Comparison of ENCODE assay signal across 12 cellular contexts in the genomic region with DNA sequence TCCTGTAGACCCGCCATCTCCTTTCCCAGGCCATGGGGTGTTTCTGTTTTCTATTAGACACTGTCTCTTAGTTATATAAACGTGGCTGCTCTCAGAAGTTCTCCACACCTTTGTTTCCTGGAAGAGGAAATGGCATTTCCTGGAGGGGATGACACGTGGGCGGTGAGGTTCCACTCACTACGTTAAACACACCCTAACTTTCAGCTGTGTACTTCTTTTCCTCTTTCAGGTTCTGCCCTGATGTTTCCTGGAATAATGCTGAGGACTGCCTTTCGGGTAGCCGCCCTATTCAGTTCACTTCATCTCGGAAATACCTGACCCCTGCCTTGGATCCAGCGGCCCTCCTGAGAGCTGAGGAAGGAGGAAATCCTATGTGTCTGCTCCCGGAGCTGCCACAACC. TPM values are rescaled to one million over a fixed set of nuclear protein-coding genes. Genes with fewer than 3 reads are reported as not detected.
A peak's percentile ranks its signal among the peaks of the same experiment; 100 is the strongest.
DNase-seq lines count a peak whose midpoint lies in the region; ATAC-seq and FAIRE-seq lines count a peak whose summit lies in the region.
"Had no signal": no experiment of that assay in that cellular context is flagged by ENCODE, and none has a peak within 500 bp of the region (broad histone marks: within the 10 kb centered on the region; RNA-seq: fewer than 3 reads in every experiment).

No MANE protein-coding gene starts in this region.

- ATAC-seq in GM18861 (IDR thresholded peaks at IDR 0.05; ENCODE audit: unreplicated experiment), result no peak
- ATAC-seq in HG03460 (IDR thresholded peaks at IDR 0.05; ENCODE audit: unreplicated experiment), result no peak

- H4K20me1 ChIP-seq in BLaER1 treated with 17β-estradiol and CSF1 and Interleukin-3, amounts not matched to agents 10 nM and 100 nM, result no peaks in the 10 kb centered on the region

- CTCF ChIA-PET in activated CD4-positive, alpha-beta T cell treated with anti-CD3 and anti-CD28 coated beads, Interleukin-2, amount 10 ng/mL, durations not matched to agents 7 days and 5 days (lab: Charles Lee), result interaction anchor here (0.7 to 1.2 kb wide), 4 partner anchors 9 to 83 kb away, joined by 3 to 4 read pairs (median 4); no protein-coding TSS in a partner anchor

- H3K4me1 Mint-ChIP-seq in activated CD4-positive, alpha-beta T cell treated with anti-CD3 and anti-CD28 coated beads, Interleukin-2, amount 10 ng/mL, durations not matched to agents 7 days and 5 days, result peaks cover 64% of the 10 kb centered on the region

- H3K36me3 ChIP-seq in BLaER1 treated with 17β-estradiol and CSF1 and Interleukin-3, amounts not matched to agents 10 nM and 100 nM, result peaks cover 0 to 43% (median 31%) of the 10 kb centered on the region in 11 experiments; a peak in 17 of 22 replicates

- H3K27me3 Mint-ChIP-seq in activated CD4-positive, alpha-beta T cell treated with anti-CD3 and anti-CD28 coated beads, Interleukin-2, amount 10 ng/mL, durations not matched to agents 7 days and 5 days, result no peaks in the 10 kb centered on the region

- no peak for FAIRE-seq in urothelium cell line (lab: Jason Lieb, UNC)
- FAIRE-seq: astrocyte, H54 had no signal

- DNase-seq in activated CD4-positive, alpha-beta T cell treated with anti-CD3 and anti-CD28 coated beads, Interleukin-2, amount 10 ng/mL, durations not matched to agents 7 days and 5 days, result peak; percentile 78
- DNase-seq in activated naive CD4-positive, alpha-beta T cell treated with anti-CD3 and anti-CD28 coated beads, Interleukin-2, amount 50 U/mL, for 16 hours, result peak; percentile 63
- DNase-seq in stimulated activated CD4-positive, alpha-beta T cell treated with anti-CD3 and anti-CD28 coated beads, Interleukin-1b, Interleukin-23, amount 100 ng/mL, for 48 hours, result peak; percentile 80
- no peak for DNase-seq in cerebellar cortex (ENCODE audit: low spot score)
- no peak for DNase-seq in urothelium cell line (ENCODE audit: low spot score)
- DNase-seq: 8988T had no signal

- peaks cover 0 to 13% (median 5%) of the 10 kb centered on the region in 11 experiments; a peak in 11 of 22 replicates for H3K27me3 ChIP-seq in BLaER1 treated with 17β-estradiol and CSF1 and Interleukin-3, amounts not matched to agents 10 nM and 100 nM

- H3K27ac ChIP-seq in BLaER1 treated with 17β-estradiol and CSF1 and Interleukin-3, amounts not matched to agents 10 nM and 100 nM, result no peak overlapping the region

- H3K9me3 Mint-ChIP-seq in activated CD4-positive, alpha-beta T cell treated with anti-CD3 and anti-CD28 coated beads, Interleukin-2, amount 10 ng/mL, durations not matched to agents 7 days and 5 days, result peaks cover 2% of the 10 kb centered on the region

- peak overlapping the region; percentile 97 for H3K27ac Mint-ChIP-seq in activated CD4-positive, alpha-beta T cell treated with anti-CD3 and anti-CD28 coated beads, Interleukin-2, amount 10 ng/mL, durations not matched to agents 7 days and 5 days

- H3K4me1 ChIP-seq in BLaER1 treated with 17β-estradiol and CSF1 and Interleukin-3, amounts not matched to agents 10 nM and 100 nM, result peaks cover 4 to 38% (median 32%) of the 10 kb centered on the region in 10 experiments; a peak in 19 of 20 replicates

- no peak overlapping the region for H3K4me3 ChIP-seq in BLaER1 treated with 17β-estradiol and CSF1 and Interleukin-3, amounts not matched to agents 10 nM and 100 nM
- H3K4me3 ChIP-seq: smooth muscle cell had no signal

- H3K36me3 Mint-ChIP-seq in activated CD4-positive, alpha-beta T cell treated with anti-CD3 and anti-CD28 coated beads, Interleukin-2, amount 10 ng/mL, durations not matched to agents 7 days and 5 days (ENCODE audit: low read depth), result peaks cover 83% of the 10 kb centered on the region

- POLR2A ChIA-PET in activated CD4-positive, alpha-beta T cell treated with anti-CD3 and anti-CD28 coated beads, Interleukin-2, amount 10 ng/mL, durations not matched to agents 7 days and 5 days (lab: Charles Lee), result no interaction called here

- H3K4me3 Mint-ChIP-seq in activated CD4-positive, alpha-beta T cell treated with anti-CD3 and anti-CD28 coated beads, Interleukin-2, amount 10 ng/mL, durations not matched to agents 7 days and 5 days, result peak overlapping the region; percentile 92

- H3K4me2 ChIP-seq in BLaER1 treated with 17β-estradiol and CSF1 and Interleukin-3, amounts not matched to agents 10 nM and 100 nM, result peak overlapping the region in 6 of 11 experiments; percentile 7 to 45 (median 18); a peak in 5 of 22 replicates
- H3K4me2 ChIP-seq: smooth muscle cell had no signal

- H3K9me3 ChIP-seq in BLaER1 treated with 17β-estradiol and CSF1 and Interleukin-3, amounts not matched to agents 10 nM and 100 nM (replicated peaks in 1 of 11), result no peaks in the 10 kb centered on the region

- H3K9ac ChIP-seq in BLaER1 treated with 17β-estradiol and CSF1 and Interleukin-3, amounts not matched to agents 10 nM and 100 nM, result no peak overlapping the region

RNA-seq across cellular contexts. Expression of a gene that starts 3.4 kb away (rescaled TPM):
- total RNA-seq in activated CD4-positive, alpha-beta T cell treated with anti-CD3 and anti-CD28 coated beads, Interleukin-2, amount 10 ng/mL, durations not matched to agents 7 days and 5 days, result 10 to 100 TPM; 62.6 to 69.5 TPM

Comparison
In these comparisons a context has a peak if more than half of its experiments do, and no peak if none do; other contexts are left out.
1. DNase-seq: peak in activated CD4-positive, alpha-beta T cell treated with anti-CD3 and anti-CD28 coated beads, Interleukin-2, amount 10 ng/mL, durations not matched to agents 7 days and 5 days (single experiment), activated naive CD4-positive, alpha-beta T cell treated with anti-CD3 and anti-CD28 coated beads, Interleukin-2, amount 50 U/mL, for 16 hours (single experiment) and stimulated activated CD4-positive, alpha-beta T cell treated with anti-CD3 and anti-CD28 coated beads, Interleukin-1b, Interleukin-23, amount 100 ng/mL, for 48 hours (single experiment); none in cerebellar cortex (single experiment) and urothelium cell line (single experiment).